ENCODE assay signal across 25 cellular contexts in the genomic region with DNA sequence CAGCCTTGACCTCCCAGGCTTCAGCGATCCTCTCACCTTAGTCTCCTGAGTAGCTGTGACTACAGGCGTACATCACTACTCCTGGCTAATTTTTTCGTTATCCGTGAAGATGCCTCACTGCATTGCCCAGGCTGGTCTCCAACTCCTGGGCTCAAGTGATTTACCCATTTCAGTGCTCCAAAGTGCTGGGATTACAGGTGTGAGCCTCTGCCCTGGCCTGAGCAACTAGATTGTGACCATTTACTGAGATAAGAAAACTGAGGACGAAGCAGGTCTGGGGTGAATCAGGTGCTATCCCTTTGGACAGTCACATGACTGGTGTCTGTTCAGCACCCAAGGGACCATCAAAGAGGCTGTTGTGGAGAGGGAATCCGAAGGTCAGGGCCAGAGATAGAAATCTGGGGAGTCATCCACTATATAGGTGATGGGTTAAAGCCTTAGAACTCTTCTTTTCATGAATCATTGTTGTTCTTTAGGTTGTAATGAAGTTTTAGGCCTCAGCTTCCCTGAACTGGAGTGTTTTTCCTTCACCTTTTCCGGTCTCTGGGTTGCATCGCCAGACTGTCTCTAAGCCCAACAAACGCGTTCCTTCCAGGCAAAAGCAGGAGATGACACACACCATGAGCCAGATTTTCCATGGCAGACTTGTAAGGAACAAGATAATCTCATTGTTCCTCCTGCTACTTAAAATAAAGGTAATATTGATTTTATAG.
DNase-seq lines count a peak whose midpoint lies in the region; ATAC-seq and TF ChIP-seq lines count a peak whose summit lies in the region.
"Had no signal": no experiment of that assay in that cellular context is flagged by ENCODE, and none has a peak within 500 bp of the region (broad histone marks: within the 10 kb centered on the region; RNA-seq: fewer than 3 reads in every experiment).

No MANE protein-coding gene starts in this region.

- H3K4me3 ChIP-seq in right atrium auricular region, result no peak overlapping the region
- H3K4me3 ChIP-seq in smooth muscle cell, result no peak overlapping the region
- H3K4me3 ChIP-seq: BLaER1 had no signal

- no peak for ATAC-seq in left cardiac atrium
- ATAC-seq in HG03025 (IDR thresholded peaks at IDR 0.05; ENCODE audit: low FRiP score, unreplicated experiment), result no peak
- ATAC-seq: esophagus mucosa; naive thymus-derived CD8-positive, alpha-beta T cell; sciatic nerve had no signal

- no peaks in the 10 kb centered on the region for H3K27me3 ChIP-seq in right atrium auricular region
- no peaks in the 10 kb centered on the region for H3K27me3 ChIP-seq in smooth muscle cell (ENCODE audit: low read depth)
- H3K27me3 ChIP-seq: BLaER1 had no signal

- 67% methylated on average over 10 of the region's 10 CpGs for WGBS in smooth muscle cell (ENCODE audit: low lambda C conversion rate)

- DNase-seq in left cardiac atrium (peak; percentile 48), right atrium auricular region (ENCODE audit: low spot score) (no peak), amniotic epithelial cell (ENCODE audit: low read depth) (peak; percentile 60), fibroblast of the conjunctiva (ENCODE audit: low read depth) (peak; percentile 23), smooth muscle cell (lab: John Stamatoyannopoulos, UW; ENCODE audit: unreplicated experiment) (no peak), RKO (ENCODE audit: low spot score) (no peak), LoVo (ENCODE audit: low spot score) (no peak)
- DNase-seq: activated naive CD4-positive, alpha-beta T cell; activated T-cell treated with anti-CD3 and anti-CD28 coated beads, Interleukin-2, amount 50 U/mL, for 24 hours; anterior cingulate cortex; cerebellar nuclear complex; effector CD8-positive, alpha-beta T cell; H7; Kasumi-1; naive thymus-derived CD8-positive, alpha-beta T cell; NCI-H1092; NCI-H1930; NCI-H226; NCI-H774; SIG-M5; stimulated activated CD8-positive, alpha-beta memory T cell treated with anti-CD3 and anti-CD28 coated beads, Interleukin-4, amount 100 ng/mL, for 48 hours had no signal

- intact Hi-C loops in left cardiac atrium (cut with DNase I), result no loop called here

- H3K4me2 ChIP-seq in smooth muscle cell, result peak overlapping the region; percentile 24
- H3K4me2 ChIP-seq: BLaER1 had no signal

- peaks cover 0 to 32% of the 10 kb centered on the region in 2 donors for H3K4me1 ChIP-seq in right atrium auricular region
- H3K4me1 ChIP-seq in smooth muscle cell (ENCODE audit: low read depth), result peaks cover 31% of the 10 kb centered on the region

- H4K20me1 ChIP-seq in smooth muscle cell (ENCODE audit: low read depth), result peaks cover 24% of the 10 kb centered on the region

- no peak overlapping the region for H2AFZ ChIP-seq in smooth muscle cell (ENCODE audit: low read depth)

- H3K9ac ChIP-seq in smooth muscle cell (ENCODE audit: low read depth), result no peak overlapping the region
- H3K9ac ChIP-seq: BLaER1 had no signal

- H3F3A ChIP-seq in smooth muscle cell (ENCODE audit: low read depth), result peaks cover 7% of the 10 kb centered on the region

- peaks cover 42% of the 10 kb centered on the region for H3K79me2 ChIP-seq in smooth muscle cell (ENCODE audit: low read depth)

- no peaks in the 10 kb centered on the region for H3K36me3 ChIP-seq in right atrium auricular region
- H3K36me3 ChIP-seq in smooth muscle cell (ENCODE audit: low read depth), result no peaks in the 10 kb centered on the region
- H3K36me3 ChIP-seq: BLaER1 had no signal

- H3K27ac ChIP-seq in right atrium auricular region, result no peak overlapping the region
- H3K27ac ChIP-seq in smooth muscle cell (ENCODE audit: low read depth), result peak overlapping the region; percentile 63
- H3K27ac ChIP-seq: BLaER1 had no signal

- H3K9me3 ChIP-seq in right atrium auricular region (no peaks in the 10 kb centered on the region), smooth muscle cell (replicated peaks; ENCODE audit: low read depth) (no peaks in the 10 kb centered on the region)
- H3K9me3 ChIP-seq: BLaER1 had no signal

- TF ChIP-seq CTCF in right atrium auricular region (IDR thresholded peaks at IDR 0.05), result no peak
- TF ChIP-seq CTCF in smooth muscle cell (IDR thresholded peaks at IDR 0.05; ENCODE audit: borderline replicate concordance, insufficient read depth, poor library complexity, severe bottlenecking), result no peak

Comparison
In these comparisons a context has a peak if more than half of its experiments do, and no peak if none do; other contexts are left out.
1. DNase-seq: peak in left cardiac atrium (single experiment), amniotic epithelial cell (single experiment) and fibroblast of the conjunctiva (single experiment); none in right atrium auricular region (single experiment), smooth muscle cell (single experiment), RKO (single experiment) and LoVo (single experiment).